ENCODE assay signal across 33 cellular contexts in the genomic region with DNA sequence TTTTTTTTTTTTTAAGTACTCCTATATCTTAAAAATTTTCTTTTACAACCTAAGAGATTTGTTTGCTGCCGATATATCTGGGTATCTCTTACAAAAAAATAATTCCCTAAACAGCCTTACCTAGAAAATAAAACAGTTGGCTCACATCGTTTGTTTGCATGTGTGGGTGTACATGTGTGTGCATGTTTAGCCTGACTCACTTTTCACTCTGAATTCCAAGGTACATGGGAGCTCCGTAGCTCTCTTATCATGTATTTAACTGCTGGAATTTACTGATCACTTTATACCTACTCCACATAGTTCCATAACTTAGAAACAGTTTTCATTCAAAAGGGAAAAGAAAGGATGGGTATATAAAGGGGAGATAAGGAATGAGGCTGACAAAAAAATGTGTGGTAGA.
"Had no signal": no experiment of that assay in that cellular context is flagged by ENCODE, and none has a peak within 500 bp of the region (broad histone marks: within the 10 kb centered on the region; RNA-seq: fewer than 3 reads in every experiment).

No MANE protein-coding gene starts in this region.

- H3K4me1 ChIP-seq: adrenal gland, body of pancreas, esophagus squamous epithelium had no signal

- H3K27me3 Mint-ChIP-seq: activated CD4-positive, alpha-beta T cell treated with anti-CD3 and anti-CD28 coated beads for 36 hours; activated CD4-positive, alpha-beta T cell treated with anti-CD3 and anti-CD28 coated beads, Interleukin-2, amount 10 ng/mL, durations not matched to agents 24 days and 14 days; activated CD8-positive, alpha-beta memory T cell treated with anti-CD3 and anti-CD28 coated beads, Interleukin-2, amount 10 ng/mL, durations not matched to agents 7 days and 5 days; activated naive CD8-positive, alpha-beta T cell treated with anti-CD3 and anti-CD28 coated beads, Interleukin-2, amount 50 U/mL, for 24 hours; dendritic cell treated with granulocyte-macrophage colony-stimulating factor and Interleukin-4, amounts not matched to agents 40 ng/mL and 50 ng/mL, for 4 days had no signal

- H3K27ac Mint-ChIP-seq: activated CD4-positive, alpha-beta memory T cell treated with anti-CD3 and anti-CD28 coated beads for 36 hours; activated CD4-positive, alpha-beta T cell treated with anti-CD3 and anti-CD28 coated beads for 36 hours; activated CD4-positive, alpha-beta T cell treated with anti-CD3 and anti-CD28 coated beads, Interleukin-2, amount 10 ng/mL, durations not matched to agents 24 days and 14 days; activated CD8-positive, alpha-beta memory T cell treated with anti-CD3 and anti-CD28 coated beads, Interleukin-2, amount 10 ng/mL, durations not matched to agents 7 days and 5 days; activated CD8-positive, alpha-beta T cell treated with anti-CD3 and anti-CD28 coated beads, Interleukin-2, amount 10 ng/mL, durations not matched to agents 7 days and 5 days; activated naive CD4-positive, alpha-beta T cell treated with anti-CD3 and anti-CD28 coated beads for 36 hours; activated naive CD4-positive, alpha-beta T cell treated with anti-CD3 and anti-CD28 coated beads, Interleukin-2, amount 50 U/mL, for 24 hours; activated naive CD8-positive, alpha-beta T cell treated with anti-CD3 and anti-CD28 coated beads for 36 hours; activated naive CD8-positive, alpha-beta T cell treated with anti-CD3 and anti-CD28 coated beads, Interleukin-2, amount 50 U/mL, for 24 hours; activated T-helper 1 cell treated with anti-CD3 and anti-CD28 coated beads, Interleukin-12 subunit alpha, Interleukin-12 subunit beta, Interleukin-2, Interleukin-4 antibody, amounts not matched to agents 30 ng/mL and 10 ng/mL and 1 ng/mL, durations not matched to agents 14 hours and 24 hours and 36 hours; activated T-helper 2 cell treated with anti-CD3 and anti-CD28 coated beads, Interferon-gamma antibody, Interleukin-2, Interleukin-4, amounts not matched to agents 10 μg/mL and 5 μg/mL and 100 μg/mL, durations not matched to agents 14 hours and 24 hours and 36 hours; dendritic cell treated with granulocyte-macrophage colony-stimulating factor and Interleukin-4, amounts not matched to agents 40 ng/mL and 50 ng/mL, for 4 days; endodermal cell; T-helper 17 cell; T-helper 2 cell treated with Interferon-gamma antibody and Interleukin-4, amounts not matched to agents 5 μg/mL and 100 μg/mL, for 36 hours had no signal

- DNase-seq: activated CD4-positive, alpha-beta memory T cell treated with anti-CD3 and anti-CD28 coated beads for 36 hours; activated CD4-positive, alpha-beta T cell treated with anti-CD3 and anti-CD28 coated beads for 36 hours; activated CD4-positive, alpha-beta T cell treated with anti-CD3 and anti-CD28 coated beads, Interleukin-2, amount 10 ng/mL, durations not matched to agents 24 days and 14 days; activated CD4-positive, CD25-positive, alpha-beta regulatory T cell; activated CD4-positive, CD25-positive, alpha-beta regulatory T cell treated with anti-CD3 and anti-CD28 coated beads, Interleukin-2, amount 50 U/mL, for 72 hours; activated CD8-positive, alpha-beta memory T cell treated with anti-CD3 and anti-CD28 coated beads, Interleukin-2, amount 10 ng/mL, durations not matched to agents 7 days and 5 days; activated CD8-positive, alpha-beta memory T cell treated with anti-CD3 and anti-CD28 coated beads, Interleukin-2, amount 50 U/mL, for 4 hours; activated CD8-positive, alpha-beta T cell treated with anti-CD3 and anti-CD28 coated beads, Interleukin-2, amount 10 ng/mL, durations not matched to agents 7 days and 5 days; activated effector memory CD4-positive, alpha-beta T cell treated with anti-CD3 and anti-CD28 coated beads, Interleukin-2, amount 50 U/mL, for 16 hours; activated naive CD4-positive, alpha-beta T cell treated with anti-CD3 and anti-CD28 coated beads for 36 hours; activated naive CD8-positive, alpha-beta T cell treated with anti-CD3 and anti-CD28 coated beads for 36 hours; activated naive CD8-positive, alpha-beta T cell treated with anti-CD3 and anti-CD28 coated beads, Interleukin-2, amount 50 U/mL, for 24 hours; activated T-cell treated with anti-CD3 and anti-CD28 coated beads, Interleukin-2, amount 50 U/mL, for 1 hour; activated T-cell treated with anti-CD3 and anti-CD28 coated beads, Interleukin-2, amount 50 U/mL, for 48 hours; adrenal gland; amygdala; aorta; body of pancreas; dorsolateral prefrontal cortex; effector memory CD4-positive, alpha-beta T cell; endodermal cell; esophagus squamous epithelium; head of caudate nucleus; T-helper 1 cell; T-helper 17 cell; T1000 had no signal

- H3K9me3 Mint-ChIP-seq: activated CD4-positive, alpha-beta memory T cell treated with anti-CD3 and anti-CD28 coated beads for 36 hours; activated CD4-positive, alpha-beta T cell treated with anti-CD3 and anti-CD28 coated beads, Interleukin-2, amount 10 ng/mL, durations not matched to agents 24 days and 14 days; activated naive CD4-positive, alpha-beta T cell treated with anti-CD3 and anti-CD28 coated beads for 36 hours; activated naive CD4-positive, alpha-beta T cell treated with anti-CD3 and anti-CD28 coated beads, Interleukin-2, amount 50 U/mL, for 24 hours; activated naive CD8-positive, alpha-beta T cell treated with anti-CD3 and anti-CD28 coated beads for 36 hours; activated naive CD8-positive, alpha-beta T cell treated with anti-CD3 and anti-CD28 coated beads, Interleukin-2, amount 50 U/mL, for 24 hours; activated T-helper 1 cell treated with anti-CD3 and anti-CD28 coated beads, Interleukin-12 subunit alpha, Interleukin-12 subunit beta, Interleukin-2, Interleukin-4 antibody, amounts not matched to agents 30 ng/mL and 10 ng/mL and 1 ng/mL, durations not matched to agents 14 hours and 24 hours and 36 hours; central memory CD8-positive, alpha-beta T cell; T-helper 2 cell treated with Interferon-gamma antibody and Interleukin-4, amounts not matched to agents 5 μg/mL and 100 μg/mL, for 36 hours had no signal

- H3K4me3 Mint-ChIP-seq: activated CD4-positive, alpha-beta memory T cell treated with anti-CD3 and anti-CD28 coated beads for 36 hours; activated CD4-positive, alpha-beta T cell treated with anti-CD3 and anti-CD28 coated beads for 36 hours; activated CD4-positive, alpha-beta T cell treated with anti-CD3 and anti-CD28 coated beads, Interleukin-2, amount 10 ng/mL, durations not matched to agents 24 days and 14 days; activated CD8-positive, alpha-beta memory T cell treated with anti-CD3 and anti-CD28 coated beads, Interleukin-2, amount 10 ng/mL, durations not matched to agents 7 days and 5 days; activated CD8-positive, alpha-beta T cell treated with anti-CD3 and anti-CD28 coated beads, Interleukin-2, amount 10 ng/mL, durations not matched to agents 7 days and 5 days; activated naive CD4-positive, alpha-beta T cell treated with anti-CD3 and anti-CD28 coated beads for 36 hours; activated naive CD4-positive, alpha-beta T cell treated with anti-CD3 and anti-CD28 coated beads, Interleukin-2, amount 50 U/mL, for 24 hours; activated naive CD8-positive, alpha-beta T cell treated with anti-CD3 and anti-CD28 coated beads for 36 hours; activated naive CD8-positive, alpha-beta T cell treated with anti-CD3 and anti-CD28 coated beads, Interleukin-2, amount 50 U/mL, for 24 hours; activated T-helper 1 cell treated with anti-CD3 and anti-CD28 coated beads, Interleukin-12 subunit alpha, Interleukin-12 subunit beta, Interleukin-2, Interleukin-4 antibody, amounts not matched to agents 30 ng/mL and 10 ng/mL and 1 ng/mL, durations not matched to agents 14 hours and 24 hours and 36 hours; central memory CD8-positive, alpha-beta T cell; dendritic cell treated with granulocyte-macrophage colony-stimulating factor and Interleukin-4, amounts not matched to agents 40 ng/mL and 50 ng/mL, for 4 days; endodermal cell; T-helper 17 cell; T-helper 2 cell treated with Interferon-gamma antibody and Interleukin-4, amounts not matched to agents 5 μg/mL and 100 μg/mL, for 36 hours had no signal

- H3K9me3 ChIP-seq: adrenal gland, body of pancreas, esophagus squamous epithelium had no signal

- H3K27me3 ChIP-seq: adrenal gland, body of pancreas, esophagus squamous epithelium had no signal

- H3K36me3 Mint-ChIP-seq: activated CD4-positive, alpha-beta memory T cell treated with anti-CD3 and anti-CD28 coated beads for 36 hours; activated CD8-positive, alpha-beta memory T cell treated with anti-CD3 and anti-CD28 coated beads, Interleukin-2, amount 10 ng/mL, durations not matched to agents 7 days and 5 days; activated naive CD4-positive, alpha-beta T cell treated with anti-CD3 and anti-CD28 coated beads, Interleukin-2, amount 50 U/mL, for 24 hours; activated naive CD8-positive, alpha-beta T cell treated with anti-CD3 and anti-CD28 coated beads for 36 hours had no signal

- ATAC-seq: activated CD4-positive, alpha-beta T cell treated with anti-CD3 and anti-CD28 coated beads for 36 hours; activated CD8-positive, alpha-beta memory T cell treated with anti-CD3 and anti-CD28 coated beads, Interleukin-2, amount 10 ng/mL, durations not matched to agents 7 days and 5 days; activated CD8-positive, alpha-beta T cell treated with anti-CD3 and anti-CD28 coated beads, Interleukin-2, amount 10 ng/mL, durations not matched to agents 7 days and 5 days; activated naive CD8-positive, alpha-beta T cell treated with anti-CD3 and anti-CD28 coated beads, Interleukin-2, amount 50 U/mL, for 24 hours; body of pancreas; T-helper 17 cell had no signal

- H3K36me3 ChIP-seq: adrenal gland, esophagus squamous epithelium had no signal

- H3K4me3 ChIP-seq: adrenal gland, body of pancreas, coronary artery, dorsolateral prefrontal cortex, esophagus squamous epithelium had no signal

- H3K27ac ChIP-seq: adrenal gland, body of pancreas, coronary artery, dorsolateral prefrontal cortex, esophagus squamous epithelium had no signal

- H3K4me1 Mint-ChIP-seq: activated CD4-positive, alpha-beta T cell treated with anti-CD3 and anti-CD28 coated beads, Interleukin-2, amount 10 ng/mL, durations not matched to agents 24 days and 14 days; activated naive CD4-positive, alpha-beta T cell treated with anti-CD3 and anti-CD28 coated beads, Interleukin-2, amount 50 U/mL, for 24 hours; activated naive CD8-positive, alpha-beta T cell treated with anti-CD3 and anti-CD28 coated beads for 36 hours; activated naive CD8-positive, alpha-beta T cell treated with anti-CD3 and anti-CD28 coated beads, Interleukin-2, amount 50 U/mL, for 24 hours; central memory CD8-positive, alpha-beta T cell; T-helper 17 cell had no signal
